Comparison of ENCODE assay signal across 21 cellular contexts in the genomic region with DNA sequence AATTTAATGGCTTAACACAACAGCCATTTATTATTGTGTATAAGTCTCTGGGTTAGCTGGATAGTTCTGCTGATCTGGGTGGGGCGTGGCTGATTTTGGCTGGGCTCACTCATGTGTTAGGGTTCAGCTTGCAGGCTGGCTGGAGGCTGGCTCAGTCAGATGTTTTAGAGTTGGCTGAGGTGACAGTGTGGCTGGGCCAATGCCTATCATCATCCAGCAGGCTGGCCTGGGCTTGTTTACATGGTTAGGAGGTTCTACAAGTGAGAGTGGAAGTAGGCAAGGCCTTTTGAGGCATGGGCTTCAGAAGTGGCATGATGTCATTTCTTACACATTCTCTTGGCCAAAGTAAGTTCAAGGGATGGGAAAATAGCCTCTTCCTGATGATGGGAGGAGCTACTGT.
DNase-seq lines count a peak whose midpoint lies in the region; ATAC-seq and TF ChIP-seq lines count a peak whose summit lies in the region.
"Had no signal": no experiment of that assay in that cellular context is flagged by ENCODE, and none has a peak within 500 bp of the region (broad histone marks: within the 10 kb centered on the region; RNA-seq: fewer than 3 reads in every experiment).

No MANE protein-coding gene starts in this region.

- H3K9me3 ChIP-seq in thoracic aorta (no peaks in the 10 kb centered on the region), gastroesophageal sphincter (no peaks in the 10 kb centered on the region), gastrocnemius medialis (no peaks in the 10 kb centered on the region)

- H3K36me3 ChIP-seq in thoracic aorta (no peaks in the 10 kb centered on the region), gastroesophageal sphincter (peaks cover 0 to 8% of the 10 kb centered on the region in 2 donors), gastrocnemius medialis (no peaks in the 10 kb centered on the region)

- H3K27me3 ChIP-seq in thoracic aorta (replicated peaks; ENCODE audit: insufficient read depth) (no peaks in the 10 kb centered on the region), gastroesophageal sphincter (no peaks in the 10 kb centered on the region), gastrocnemius medialis (no peaks in the 10 kb centered on the region)

- H3K9me3 Mint-ChIP-seq in endothelial cell (ENCODE audit: unreplicated experiment): no peaks in the 10 kb centered on the region
- H3K9me3 Mint-ChIP-seq: HFFc6 had no signal

- intact Hi-C loops in left cardiac atrium (cut with DNase I): no loop called here
- intact Hi-C loops in gastrocnemius medialis (cut with DNase I; ENCODE audit: low total_unique reads): no loop called here

- peak overlapping the region; percentile 60 to 90 for H3K27ac ChIP-seq in thoracic aorta
- H3K27ac ChIP-seq in gastroesophageal sphincter: no peak overlapping the region
- H3K27ac ChIP-seq in gastrocnemius medialis: no peak overlapping the region

- peaks cover 31% of the 10 kb centered on the region for H3K4me1 Mint-ChIP-seq in endothelial cell (ENCODE audit: unreplicated experiment)
- H3K4me1 Mint-ChIP-seq: CD4-positive, CD25-positive, alpha-beta regulatory T cell had no signal

- TF ChIP-seq POLR2A in gastroesophageal sphincter (IDR thresholded peaks at IDR 0.05): no peak
- no peak for TF ChIP-seq POLR2A in gastrocnemius medialis (IDR thresholded peaks at IDR 0.05)

- peak; percentile 3 for DNase-seq in NCI-H446 treated with DMSO at 0.1 percent for 48 hours (lab: John Stamatoyannopoulos, UW)
- no peak for DNase-seq in endothelial cell (ENCODE audit: low spot score)
- no peak for DNase-seq in left cardiac atrium
- no peak for DNase-seq in thoracic aorta (ENCODE audit: low spot score)
- DNase-seq in GDM1 (lab: John Stamatoyannopoulos, UW): no peak
- DNase-seq in gastrocnemius medialis: no peak
- DNase-seq: CD4-positive, CD25-positive, alpha-beta regulatory T cell; COR-L47; DMS79; H7; HFFc6; NCI-H1092 treated with DMSO at 0.1 percent for 48 hours; NCI-H146; NCI-H2081; NCI-H526 treated with DMSO at 0.1 percent for 48 hours; OCI-M1; SHP77 had no signal

- peak overlapping the region; percentile 49 for H3K4me3 Mint-ChIP-seq in endothelial cell (ENCODE audit: unreplicated experiment)
- H3K4me3 Mint-ChIP-seq: CD4-positive, CD25-positive, alpha-beta regulatory T cell; HFFc6 had no signal

- H3K4me3 ChIP-seq in thoracic aorta (no peak overlapping the region), gastroesophageal sphincter (no peak overlapping the region), gastrocnemius medialis (no peak overlapping the region)
- H3K4me3 ChIP-seq: K562 had no signal

- peaks cover 11% of the 10 kb centered on the region for H3K27me3 Mint-ChIP-seq in endothelial cell (ENCODE audit: unreplicated experiment)

- H3K36me3 Mint-ChIP-seq in endothelial cell (ENCODE audit: low read depth, unreplicated experiment): peaks cover 51% of the 10 kb centered on the region
- H3K36me3 Mint-ChIP-seq: CD4-positive, CD25-positive, alpha-beta regulatory T cell had no signal

- TF ChIP-seq CTCF in endothelial cell (IDR thresholded peaks at IDR 0.05; ENCODE audit: unreplicated experiment): no peak
- TF ChIP-seq CTCF in thoracic aorta (IDR thresholded peaks at IDR 0.05): no peak
- TF ChIP-seq CTCF in gastroesophageal sphincter (IDR thresholded peaks at IDR 0.05): no peak
- TF ChIP-seq CTCF in gastrocnemius medialis (IDR thresholded peaks at IDR 0.05 in 4 of 5, conservative IDR thresholded peaks at IDR 0.05 in 1 of 5): no peak

- WGBS in gastroesophageal sphincter (ENCODE audit: low coverage in 1 of 2), 2 donors: no CpG with 5 or more reads among the region's 1 CpG

- in situ Hi-C loops in gastrocnemius medialis (cut with MboI; ENCODE audit: low sequenced_read_pairs in 4 of 4): no loop called here

- TF ChIP-seq EP300 in gastroesophageal sphincter (IDR thresholded peaks at IDR 0.05): no peak

- ATAC-seq in left cardiac atrium: peak; percentile 58 to 70
- ATAC-seq in thoracic aorta (ENCODE audit: insufficient number of reproducible peaks, low FRiP score, low read depth): no peak
- ATAC-seq in gastroesophageal sphincter: no peak
- ATAC-seq in HG02938 (IDR thresholded peaks at IDR 0.05; ENCODE audit: unreplicated experiment): no peak
- ATAC-seq in gastrocnemius medialis: no peak
- ATAC-seq: HepG2, K562 had no signal

- H3K4me1 ChIP-seq in thoracic aorta (ENCODE audit: control insufficient read depth in 1 of 2, low read depth in 2 of 2) (peaks cover 21 to 90% of the 10 kb centered on the region in 2 donors), gastroesophageal sphincter (peaks cover 3 to 51% (median 12%) of the 10 kb centered on the region in 3 donors), gastrocnemius medialis (no peaks in the 10 kb centered on the region)

- no peak overlapping the region for H3K27ac Mint-ChIP-seq in endothelial cell (ENCODE audit: unreplicated experiment)
- H3K27ac Mint-ChIP-seq: CD4-positive, CD25-positive, alpha-beta regulatory T cell; HFFc6 had no signal

Comparison
In these comparisons a context has a peak if more than half of its experiments do, and no peak if none do; other contexts are left out.
1. ATAC-seq: peak in left cardiac atrium (2 of 2); none in thoracic aorta (single experiment), gastroesophageal sphincter (single experiment), HG02938 (single experiment) and gastrocnemius medialis (0 of 2).
2. H3K27ac ChIP-seq: peak in thoracic aorta (2 of 2); none in gastroesophageal sphincter (0 of 4) and gastrocnemius medialis (0 of 4).